In the genomic region with DNA sequence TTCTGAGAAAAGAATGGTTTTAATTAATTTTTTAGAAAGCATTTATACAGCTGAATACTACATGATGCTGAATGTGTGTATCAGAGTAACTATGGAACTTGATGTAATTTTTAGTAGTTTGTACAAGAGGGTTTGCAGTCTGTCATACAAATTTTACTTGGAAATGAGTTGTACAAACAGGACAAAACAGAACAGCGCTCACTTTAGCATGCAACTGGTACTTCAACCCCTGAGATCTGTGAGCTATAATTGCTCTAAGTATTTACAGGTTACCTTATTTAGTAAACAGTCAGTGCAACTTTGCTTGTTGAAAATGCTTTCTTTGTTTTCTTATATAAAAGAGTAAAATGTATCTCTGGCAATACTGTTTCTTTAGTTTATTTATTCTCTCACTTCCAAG, we compare ENCODE assay signal across 10 cellular contexts. TPM values are rescaled to one million over a fixed set of nuclear protein-coding genes. Genes with fewer than 3 reads are reported as not detected.
DNase-seq lines count a peak whose midpoint lies in the region; ATAC-seq and TF ChIP-seq lines count a peak whose summit lies in the region.
"Had no signal": no experiment of that assay in that cellular context is flagged by ENCODE, and none has a peak within 500 bp of the region (broad histone marks: within the 10 kb centered on the region; RNA-seq: fewer than 3 reads in every experiment).

No MANE protein-coding gene starts in this region.

- H3K4me3 Mint-ChIP-seq in progenitor cell of endocrine pancreas (ENCODE audit: low read depth): peak overlapping the region; percentile 38
- H3K4me3 Mint-ChIP-seq: IgD-negative memory B cell had no signal

- no peaks in the 10 kb centered on the region for H3K9me3 Mint-ChIP-seq in progenitor cell of endocrine pancreas (ENCODE audit: low read depth)
- H3K9me3 Mint-ChIP-seq: IgD-negative memory B cell had no signal

- peak overlapping the region; percentile 47 for H3K4me3 ChIP-seq in GM12875 (ENCODE audit: low read depth, low read length)
- H3K4me3 ChIP-seq in fibroblast of mammary gland (ENCODE audit: control insufficient read depth, low read depth, low read length): no peak overlapping the region
- H3K4me3 ChIP-seq: mucosa of descending colon had no signal

- ATAC-seq in HG03439 (IDR thresholded peaks at IDR 0.05; ENCODE audit: unreplicated experiment) (no peak), HG02981 (IDR thresholded peaks at IDR 0.05; ENCODE audit: unreplicated experiment) (no peak)
- ATAC-seq: mucosa of descending colon had no signal

- peaks cover 15% of the 10 kb centered on the region for H3K4me1 Mint-ChIP-seq in progenitor cell of endocrine pancreas (ENCODE audit: low read depth)

- H3K27me3 Mint-ChIP-seq in progenitor cell of endocrine pancreas: peaks cover 2% of the 10 kb centered on the region

- TF ChIP-seq CTCF in GM12875 (IDR thresholded peaks at IDR 0.05; ENCODE audit: borderline replicate concordance, insufficient read depth, low read depth, low read length) (peak; percentile 25; the same call in 1 of the 2 replicates), fibroblast of mammary gland (conservative IDR thresholded peaks at IDR 0.05; ENCODE audit: control insufficient read depth, insufficient read depth, low read depth, low read length) (peak; percentile 15), progenitor cell of endocrine pancreas (IDR thresholded peaks at IDR 0.05; ENCODE audit: unreplicated experiment) (peak; percentile 8)

- DNase-seq in NCI-H82 treated with DMSO at 0.1 percent for 48 hours (lab: John Stamatoyannopoulos, UW; ENCODE audit: unreplicated experiment) (peak; percentile 59), fibroblast of mammary gland (ENCODE audit: low read depth) (peak; percentile 27), progenitor cell of endocrine pancreas (ENCODE audit: low spot score, unreplicated experiment) (no peak), COR-L47 (lab: John Stamatoyannopoulos, UW) (no peak), C1 segment of cervical spinal cord (lab: John Stamatoyannopoulos, UW) (no peak)
- DNase-seq: mucosa of descending colon had no signal

- no peaks in the 10 kb centered on the region for H3K36me3 Mint-ChIP-seq in progenitor cell of endocrine pancreas (ENCODE audit: insufficient read depth)
- H3K36me3 Mint-ChIP-seq: IgD-negative memory B cell had no signal

- no peak overlapping the region for H3K27ac Mint-ChIP-seq in progenitor cell of endocrine pancreas
- H3K27ac Mint-ChIP-seq: IgD-negative memory B cell had no signal

RNA-seq across cellular contexts. Expression of gene TNFRSF19, which starts 0.7 kb away (rescaled TPM):
- 19.0 and 28.1 TPM in 2 replicates for total RNA-seq in progenitor cell of endocrine pancreas

Comparison
In these comparisons a context has a peak if more than half of its experiments do, and no peak if none do; other contexts are left out.
1. DNase-seq: peak in NCI-H82 treated with DMSO at 0.1 percent for 48 hours (single experiment) and fibroblast of mammary gland (single experiment); none in progenitor cell of endocrine pancreas (single experiment), COR-L47 (single experiment) and C1 segment of cervical spinal cord (0 of 14).
2. Peak in every context shown above with its lines, with median percentiles within 50 percentile points of each other: CTCF ChIP-seq.